Comparison of ENCODE assay signal across 8 cellular contexts in the genomic region with DNA sequence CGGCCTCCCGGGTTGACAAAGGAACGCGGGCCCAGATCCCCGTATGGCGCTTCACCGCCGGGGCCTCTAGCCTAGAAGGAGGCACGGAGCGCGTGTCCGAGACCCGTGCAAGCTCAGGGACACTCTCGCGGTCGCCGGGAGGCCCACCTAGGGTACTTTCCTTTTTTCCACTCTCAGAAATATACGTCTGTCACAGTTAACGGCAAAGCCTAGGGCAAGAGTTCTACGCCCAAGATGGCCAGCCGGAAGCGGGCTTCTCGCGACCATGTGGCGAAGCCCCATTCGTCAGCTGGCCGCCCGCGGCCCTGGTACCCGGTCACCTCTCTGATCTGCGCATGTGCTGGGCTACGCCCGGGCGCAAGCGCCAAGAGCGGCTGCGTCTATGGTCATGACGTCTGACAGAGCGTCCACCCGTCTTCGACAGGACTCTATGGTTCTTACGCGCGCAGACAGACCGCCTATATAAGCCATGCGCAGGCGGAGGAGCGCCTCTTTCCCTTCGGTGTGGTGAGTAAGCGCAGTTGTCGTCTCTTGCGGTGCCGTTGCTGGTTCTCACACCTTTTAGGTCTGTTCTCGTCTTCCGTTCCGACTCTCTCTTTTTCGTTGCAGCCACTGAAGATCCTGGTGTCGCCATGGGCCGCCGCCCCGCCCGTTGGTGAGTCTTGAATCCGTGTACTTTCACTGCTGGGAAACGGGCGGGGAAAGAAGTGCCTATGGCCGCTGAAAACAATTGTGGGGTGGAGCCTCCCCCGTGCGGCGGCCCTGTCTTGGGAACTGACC. TPM values are rescaled to one million over a fixed set of nuclear protein-coding genes. Genes with fewer than 3 reads are reported as not detected.
DNase-seq lines count a peak whose midpoint lies in the region; ATAC-seq lines count a peak whose summit lies in the region.

A gene (plus strand): TSS at position 490 of the 780 bp plus-strand sequence. CDS start 143 bp downstream, at position 633.

- H3K27ac ChIP-seq in effector memory CD4-positive, alpha-beta T cell (ENCODE audit: insufficient read depth, low read length, poor library complexity, severe bottlenecking): peak within 1 kb of the TSS; percentile 96

- H3K9me3 ChIP-seq in effector memory CD4-positive, alpha-beta T cell (ENCODE audit: control insufficient read depth, low read length): no peaks in the 10 kb centered on the region

- peak within 1 kb of the TSS; percentile 64 for H3K4me3 ChIP-seq in effector memory CD4-positive, alpha-beta T cell (ENCODE audit: insufficient read depth, low read depth, low read length, poor library complexity, severe bottlenecking)

- H3K4me1 ChIP-seq in effector memory CD4-positive, alpha-beta T cell (ENCODE audit: control insufficient read depth, insufficient read depth, low read length, poor library complexity, severe bottlenecking): peaks cover 11% of the 10 kb centered on the region

- peak; percentile 81 for ATAC-seq in GM21381 (IDR thresholded peaks at IDR 0.05; ENCODE audit: unreplicated experiment)

- DNase-seq in COR-L47 (lab: John Stamatoyannopoulos, UW): peak; percentile 93
- peak in 75 of 76 experiments; percentile 22 to 95 (median 87) for DNase-seq in HUDEP-2 (lab: John Stamatoyannopoulos, UW; ENCODE audit: unreplicated experiment in 76 of 76)
- peak; percentile 89 for DNase-seq in NOMO-1 treated with dmso at 0.1 percent for 144 hours (lab: John Stamatoyannopoulos, UW; ENCODE audit: unreplicated experiment)
- peak; percentile 75 to 86 for DNase-seq in activated CD8-positive, alpha-beta memory T cell treated with anti-CD3 and anti-CD28 coated beads for 4 hours (ENCODE audit: low read depth in 2 of 2)
- peak; percentile 82 to 87 (median 85) for DNase-seq in effector memory CD4-positive, alpha-beta T cell
- DNase-seq in lung microvascular endothelial cell (ENCODE audit: low read depth in 2 of 2): peak; percentile 97 to 98
- peak; percentile 69 to 82 (median 76) for DNase-seq in stimulated activated CD4-positive, alpha-beta T cell treated with anti-CD3 and anti-CD28 coated beads, TNF-alpha, amount 100 ng/mL, for 4 hours (ENCODE audit: low read depth in 3 of 3)

- H3K27me3 ChIP-seq in effector memory CD4-positive, alpha-beta T cell (replicated peaks; ENCODE audit: control insufficient read depth, insufficient read depth, low read length, poor library complexity, severe bottlenecking): no peaks in the 10 kb centered on the region

- peaks cover 12% of the 10 kb centered on the region for H3K36me3 ChIP-seq in effector memory CD4-positive, alpha-beta T cell (ENCODE audit: control insufficient read depth, insufficient read depth, low read length)

RNA-seq across cellular contexts. Expression of the gene that starts here (rescaled TPM):
- 2,090 and 2,761 TPM in 2 replicates for total RNA-seq in lung microvascular endothelial cell

Comparison
In these comparisons a context has a peak if more than half of its experiments do, and no peak if none do; other contexts are left out.
1. Peak in every context shown above with its lines: DNase-seq, ATAC-seq, H3K4me3 ChIP-seq and H3K27ac ChIP-seq.